ENCODE assay signal across 10 cellular contexts in the genomic region with DNA sequence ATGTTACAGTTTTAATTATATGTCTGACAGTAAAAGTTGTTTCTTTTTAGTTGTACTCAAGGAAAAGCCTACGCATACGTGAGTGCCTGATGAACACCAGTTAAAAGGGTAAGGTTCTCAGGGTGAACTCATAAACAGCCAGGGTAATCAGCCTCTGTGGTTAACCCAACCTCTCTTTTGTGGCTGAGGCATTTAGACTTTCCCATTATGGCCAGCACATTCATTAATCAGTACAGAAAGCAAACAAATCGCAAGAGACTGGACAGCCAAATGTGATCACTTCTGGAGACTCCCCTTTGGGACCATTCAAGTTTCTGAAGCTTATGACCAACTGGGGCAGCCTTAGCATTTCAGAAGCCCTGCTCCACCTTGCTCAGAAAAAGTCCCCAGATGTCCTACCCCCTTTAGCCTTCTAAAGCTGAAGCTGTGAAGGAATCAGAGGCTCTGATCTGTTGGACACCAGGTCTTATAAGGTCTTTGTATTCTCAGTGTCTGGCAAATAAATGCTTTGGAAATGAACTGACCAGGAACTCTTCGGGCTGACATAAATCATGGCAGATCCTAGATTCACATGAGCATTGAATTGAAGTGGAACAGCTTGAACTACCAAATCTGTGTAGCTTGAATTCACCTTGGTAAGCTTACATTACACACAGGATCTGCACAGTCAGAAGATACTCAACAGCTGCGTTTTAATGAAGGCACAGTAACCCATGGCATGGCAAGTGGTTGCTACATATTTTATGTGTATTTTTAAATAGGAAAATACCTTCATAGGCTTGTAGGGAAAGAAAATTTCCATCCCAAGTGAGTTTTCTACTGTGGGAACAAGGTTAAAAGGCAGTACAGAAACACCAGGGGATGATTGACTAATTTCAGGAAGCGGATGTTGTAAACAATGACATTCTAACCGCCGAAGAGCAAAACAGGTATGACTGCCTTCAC. TPM values are rescaled to one million over a fixed set of nuclear protein-coding genes. Genes with fewer than 3 reads are reported as not detected.
DNase-seq lines count a peak whose midpoint lies in the region; ATAC-seq lines count a peak whose summit lies in the region.
"Had no signal": no experiment of that assay in that cellular context is flagged by ENCODE, and none has a peak within 500 bp of the region (broad histone marks: within the 10 kb centered on the region; RNA-seq: fewer than 3 reads in every experiment).

No MANE protein-coding gene starts in this region.

- H3K9me3 Mint-ChIP-seq in effector memory CD8-positive, alpha-beta T cell: no peaks in the 10 kb centered on the region
- no peaks in the 10 kb centered on the region for H3K9me3 Mint-ChIP-seq in stimulated activated memory B cell treated with anti-CD40 and anti-IgM and Interleukin-4, amounts not matched to agents 10 μg/mL and 1 μg/mL and 100 μg/mL, for 72 hours
- H3K9me3 Mint-ChIP-seq: mesothelial cell of epicardium had no signal

- no peak overlapping the region for H3K27ac ChIP-seq in substantia nigra (ENCODE audit: low read depth, low read length, poor library complexity, severe bottlenecking)
- H3K27ac ChIP-seq: coronary artery, heart left ventricle had no signal

- no peaks in the 10 kb centered on the region for H3K36me3 Mint-ChIP-seq in effector memory CD8-positive, alpha-beta T cell (ENCODE audit: insufficient read depth)
- no peaks in the 10 kb centered on the region for H3K36me3 Mint-ChIP-seq in stimulated activated memory B cell treated with anti-CD40 and anti-IgM and Interleukin-4, amounts not matched to agents 10 μg/mL and 1 μg/mL and 100 μg/mL, for 72 hours
- H3K36me3 Mint-ChIP-seq: mesothelial cell of epicardium had no signal

- peaks cover 70 to 71% of the 10 kb centered on the region in 2 donors for H3K27me3 Mint-ChIP-seq in effector memory CD8-positive, alpha-beta T cell
- peaks cover 36% of the 10 kb centered on the region for H3K27me3 Mint-ChIP-seq in stimulated activated memory B cell treated with anti-CD40 and anti-IgM and Interleukin-4, amounts not matched to agents 10 μg/mL and 1 μg/mL and 100 μg/mL, for 72 hours

- H3K36me3 ChIP-seq in H7 (replicated peaks; ENCODE audit: control insufficient read depth, insufficient read depth, low read length): no peaks in the 10 kb centered on the region
- H3K36me3 ChIP-seq: heart left ventricle had no signal

- peaks cover 8 to 14% of the 10 kb centered on the region in 2 donors for H3K4me1 Mint-ChIP-seq in effector memory CD8-positive, alpha-beta T cell (ENCODE audit: low read depth in 2 of 2)
- no peaks in the 10 kb centered on the region for H3K4me1 Mint-ChIP-seq in stimulated activated memory B cell treated with anti-CD40 and anti-IgM and Interleukin-4, amounts not matched to agents 10 μg/mL and 1 μg/mL and 100 μg/mL, for 72 hours
- H3K4me1 Mint-ChIP-seq: mesothelial cell of epicardium had no signal

- H3K27me3 ChIP-seq in H7 (ENCODE audit: control insufficient read depth, insufficient read depth, low read length): no peaks in the 10 kb centered on the region

- no peak overlapping the region for H3K4me3 Mint-ChIP-seq in effector memory CD8-positive, alpha-beta T cell
- H3K4me3 Mint-ChIP-seq in stimulated activated memory B cell treated with anti-CD40 and anti-IgM and Interleukin-4, amounts not matched to agents 10 μg/mL and 1 μg/mL and 100 μg/mL, for 72 hours: no peak overlapping the region
- H3K4me3 Mint-ChIP-seq: mesothelial cell of epicardium had no signal

- no peak overlapping the region for H3K27ac Mint-ChIP-seq in effector memory CD8-positive, alpha-beta T cell
- H3K27ac Mint-ChIP-seq in stimulated activated memory B cell treated with anti-CD40 and anti-IgM and Interleukin-4, amounts not matched to agents 10 μg/mL and 1 μg/mL and 100 μg/mL, for 72 hours: no peak overlapping the region
- H3K27ac Mint-ChIP-seq: mesothelial cell of epicardium had no signal

- no peak overlapping the region for H3K4me3 ChIP-seq in H7 (ENCODE audit: insufficient read depth, low read depth, low read length)
- H3K4me3 ChIP-seq: coronary artery, heart left ventricle had no signal

- peak; percentile 68 for ATAC-seq in effector memory CD8-positive, alpha-beta T cell (replicated peaks)
- ATAC-seq in stimulated activated memory B cell treated with anti-CD40 and anti-IgM and Interleukin-4, amounts not matched to agents 10 μg/mL and 1 μg/mL and 100 μg/mL, for 72 hours: peak; percentile 43
- no peak for ATAC-seq in GM18868 (IDR thresholded peaks at IDR 0.05; ENCODE audit: unreplicated experiment)
- ATAC-seq: heart left ventricle had no signal

- DNase-seq in H4 (ENCODE audit: low spot score) (peak; percentile 73), NCI-H146 treated with DMSO at 0.1 percent for 48 hours (lab: John Stamatoyannopoulos, UW; ENCODE audit: unreplicated experiment) (peak; percentile 51), substantia nigra (lab: John Stamatoyannopoulos, UW) (no peak), H7 (no peak)
- no peak for DNase-seq in effector memory CD8-positive, alpha-beta T cell
- DNase-seq: heart left ventricle had no signal

RNA-seq across cellular contexts. Expression of gene IL20RA, which starts 18.7 kb away (rescaled TPM):
- 0.14 TPM in 1 of 2 replicates, not detected in the other for total RNA-seq in H4 (2014; rRNA removed; shearing (Covaris generic))
- 0.26 and 0.28 TPM in 2 replicates for total RNA-seq in H7 (2014; rRNA removed; shearing (Covaris generic))

Comparison
In these comparisons a context has a peak if more than half of its experiments do, and no peak if none do; other contexts are left out.
1. DNase-seq: peak in H4 (single experiment) and NCI-H146 treated with DMSO at 0.1 percent for 48 hours (single experiment); none in effector memory CD8-positive, alpha-beta T cell (0 of 3), substantia nigra (0 of 49) and H7 (single experiment).